21 cellular contexts compared by ENCODE assay signal in genomic region chr4:7514281-7514680, GRCh38.
"Had no signal": no experiment of that assay in that cellular context is flagged by ENCODE, and none has a peak within 500 bp of the region (broad histone marks: within the 10 kb centered on the region; RNA-seq: fewer than 3 reads in every experiment).

No MANE protein-coding gene starts in this region.

- DNase-seq: effector memory CD4-positive, alpha-beta T cell; esophagus squamous epithelium; left lung; lower lobe of right lung; midbrain; nephron progenitor cell; spleen; stimulated activated CD4-positive, alpha-beta T cell treated with anti-CD3 and anti-CD28 coated beads, Interleukin-15, amount 100 ng/mL, for 24 hours; stimulated activated CD4-positive, alpha-beta T cell treated with anti-CD3 and anti-CD28 coated beads, Interleukin-1b, Interleukin-23, amount 100 ng/mL, for 48 hours; stimulated activated CD4-positive, alpha-beta T cell treated with anti-CD3 and anti-CD28 coated beads, Interleukin-4, amount 100 ng/mL, for 4 hours; stimulated activated naive B cell treated with anti-CD40 and anti-IgM and Interleukin-4, amounts not matched to agents 10 μg/mL and 1 μg/mL and 100 μg/mL, for 72 hours; stimulated activated naive CD8-positive, alpha-beta T cell treated with anti-CD3 and anti-CD28 coated beads, Interleukin-15, amount 100 ng/mL, for 72 hours had no signal

- H3K4me3 ChIP-seq: breast epithelium, esophagus squamous epithelium, left lung, lower lobe of right lung, ovary, right atrium auricular region, spleen, testis, tibial nerve had no signal

- H3K36me3 Mint-ChIP-seq: memory B cell; stimulated activated naive B cell treated with anti-CD40 and anti-IgM and Interleukin-4, amounts not matched to agents 10 μg/mL and 1 μg/mL and 100 μg/mL, for 72 hours had no signal

- H3K4me1 ChIP-seq: breast epithelium, left lung, lower lobe of right lung had no signal

- H3K27ac ChIP-seq: breast epithelium, epithelial cell of prostate, esophagus squamous epithelium, foreskin keratinocyte, left lung, lower lobe of right lung, right atrium auricular region, testis had no signal

- H3K4me1 Mint-ChIP-seq: memory B cell; stimulated activated naive CD8-positive, alpha-beta T cell treated with anti-CD3 and anti-CD28 coated beads, Interleukin-15, amount 100 ng/mL, for 72 hours had no signal

- H3K27me3 ChIP-seq: ovary, right atrium auricular region, testis, tibial nerve had no signal

- H3K36me3 ChIP-seq: breast epithelium, esophagus squamous epithelium, left lung, lower lobe of right lung, ovary, right atrium auricular region, spleen, tibial nerve had no signal

- H3K9me3 Mint-ChIP-seq: central memory CD8-positive, alpha-beta T cell; nephron progenitor cell; stimulated activated naive CD8-positive, alpha-beta T cell treated with anti-CD3 and anti-CD28 coated beads, Interleukin-15, amount 100 ng/mL, for 72 hours had no signal

- ATAC-seq: left lung; lower lobe of right lung; stimulated activated naive B cell treated with anti-CD40 and anti-IgM and Interleukin-4, amounts not matched to agents 10 μg/mL and 1 μg/mL and 100 μg/mL, for 72 hours; stimulated activated naive CD8-positive, alpha-beta T cell treated with anti-CD3 and anti-CD28 coated beads, Interleukin-15, amount 100 ng/mL, for 72 hours had no signal

- H3K27ac Mint-ChIP-seq: memory B cell; stimulated activated naive B cell treated with anti-CD40 and anti-IgM and Interleukin-4, amounts not matched to agents 10 μg/mL and 1 μg/mL and 100 μg/mL, for 72 hours; stimulated activated naive CD8-positive, alpha-beta T cell treated with anti-CD3 and anti-CD28 coated beads, Interleukin-15, amount 100 ng/mL, for 72 hours had no signal

- H3K9me3 ChIP-seq: breast epithelium, esophagus squamous epithelium, left lung, lower lobe of right lung, ovary, right atrium auricular region, spleen, testis, tibial nerve had no signal

- H3K4me3 Mint-ChIP-seq: central memory CD8-positive, alpha-beta T cell; memory B cell; nephron progenitor cell; stimulated activated naive B cell treated with anti-CD40 and anti-IgM and Interleukin-4, amounts not matched to agents 10 μg/mL and 1 μg/mL and 100 μg/mL, for 72 hours; stimulated activated naive CD8-positive, alpha-beta T cell treated with anti-CD3 and anti-CD28 coated beads, Interleukin-15, amount 100 ng/mL, for 72 hours had no signal
